Comparison of ENCODE assay signal across 1 cellular context in the genomic region with DNA sequence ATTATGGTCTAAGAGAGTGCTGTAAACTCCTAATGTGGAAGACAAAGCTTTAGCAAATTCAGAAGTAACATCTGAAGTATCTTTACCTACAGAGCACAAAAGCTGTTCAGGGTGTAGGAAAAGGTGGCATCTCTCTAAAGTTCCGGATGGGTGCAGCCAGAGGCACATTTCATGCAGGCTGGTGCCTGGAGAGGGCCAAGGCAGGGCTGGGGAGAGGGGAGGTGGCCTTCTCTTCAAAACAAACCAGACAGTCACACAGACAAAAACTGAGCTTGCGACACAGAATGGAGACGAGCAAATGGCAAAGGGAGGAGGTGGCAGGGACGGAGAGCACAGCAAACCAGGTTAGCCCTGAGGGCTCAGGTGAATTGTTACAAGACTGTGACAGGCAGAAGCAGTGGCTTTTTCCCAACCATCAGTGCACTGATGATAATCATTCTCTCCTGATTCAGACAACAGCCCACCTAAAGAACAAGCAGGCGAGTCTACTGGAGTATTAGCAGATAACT.
TF ChIP-seq lines count a peak whose summit lies in the region.

No MANE protein-coding gene starts in this region.

TF ChIP-seq in WTC11, 78 proteins besides CTCF, POLR2A, EP300 and RAD21 (continued from another document):
- TF ChIP-seq, protein P1, sequence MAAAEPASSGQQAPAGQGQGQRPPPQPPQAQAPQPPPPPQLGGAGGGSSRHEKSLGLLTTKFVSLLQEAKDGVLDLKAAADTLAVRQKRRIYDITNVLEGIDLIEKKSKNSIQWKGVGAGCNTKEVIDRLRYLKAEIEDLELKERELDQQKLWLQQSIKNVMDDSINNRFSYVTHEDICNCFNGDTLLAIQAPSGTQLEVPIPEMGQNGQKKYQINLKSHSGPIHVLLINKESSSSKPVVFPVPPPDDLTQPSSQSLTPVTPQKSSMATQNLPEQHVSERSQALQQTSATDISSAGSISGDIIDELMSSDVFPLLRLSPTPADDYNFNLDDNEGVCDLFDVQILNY (CRISPR knock-in tag; IDR thresholded peaks at IDR 0.05), result no peak
- TF ChIP-seq, protein P2, sequence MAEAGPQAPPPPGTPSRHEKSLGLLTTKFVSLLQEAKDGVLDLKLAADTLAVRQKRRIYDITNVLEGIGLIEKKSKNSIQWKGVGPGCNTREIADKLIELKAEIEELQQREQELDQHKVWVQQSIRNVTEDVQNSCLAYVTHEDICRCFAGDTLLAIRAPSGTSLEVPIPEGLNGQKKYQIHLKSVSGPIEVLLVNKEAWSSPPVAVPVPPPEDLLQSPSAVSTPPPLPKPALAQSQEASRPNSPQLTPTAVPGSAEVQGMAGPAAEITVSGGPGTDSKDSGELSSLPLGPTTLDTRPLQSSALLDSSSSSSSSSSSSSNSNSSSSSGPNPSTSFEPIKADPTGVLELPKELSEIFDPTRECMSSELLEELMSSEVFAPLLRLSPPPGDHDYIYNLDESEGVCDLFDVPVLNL (CRISPR knock-in tag; IDR thresholded peaks at IDR 0.05; ENCODE audit: borderline replicate concordance, low read depth), result no peak
- TF ChIP-seq GTF2I (CRISPR knock-in tag; conservative IDR thresholded peaks at IDR 0.05) (no peak), TCF7 (CRISPR knock-in tag; IDR thresholded peaks at IDR 0.05; ENCODE audit: low read depth) (no peak), NFYB (CRISPR knock-in tag; conservative IDR thresholded peaks at IDR 0.05; ENCODE audit: low read depth) (no peak), HMGA2 (CRISPR knock-in tag; IDR thresholded peaks at IDR 0.05) (no peak), RELA (CRISPR knock-in tag; IDR thresholded peaks at IDR 0.05; ENCODE audit: borderline replicate concordance) (no peak), KAT7 (CRISPR knock-in tag; IDR thresholded peaks at IDR 0.05; ENCODE audit: borderline replicate concordance) (no peak), ZBTB21 (CRISPR knock-in tag; IDR thresholded peaks at IDR 0.05; ENCODE audit: borderline replicate concordance) (no peak), ZNF232 (CRISPR knock-in tag; IDR thresholded peaks at IDR 0.05) (no peak), SP1 (CRISPR knock-in tag; conservative IDR thresholded peaks at IDR 0.05) (no peak), FOXJ3 (CRISPR knock-in tag; IDR thresholded peaks at IDR 0.05; ENCODE audit: borderline replicate concordance) (no peak)
